Comparison of ENCODE assay signal across 11 cellular contexts in genomic region chr12:48184549-48184922, GRCh38. TPM values are rescaled to one million over a fixed set of nuclear protein-coding genes. Genes with fewer than 3 reads are reported as not detected.
DNase-seq lines count a peak whose midpoint lies in the region; ATAC-seq, FAIRE-seq and TF ChIP-seq lines count a peak whose summit lies in the region.
"Had no signal": no experiment of that assay in that cellular context is flagged by ENCODE, and none has a peak within 500 bp of the region (broad histone marks: within the 10 kb centered on the region; RNA-seq: fewer than 3 reads in every experiment).

No MANE protein-coding gene starts in this region.

- no peak overlapping the region for H3K18ac ChIP-seq in H1 (ENCODE audit: extremely low read depth, low read length)

- CTCF ChIA-PET in A549 (lab: Yijun Ruan, JAX), result interaction anchor here (0.7 to 5.7 kb wide), 5 partner anchors 8 to 434 kb away, joined by 3 to 63 read pairs (median 5); partner anchors contain the start of gene ASB8
- CTCF ChIA-PET in H1 (lab: Charles Lee; ENCODE audit: partially characterized antibody), result interaction anchor here (0.6 to 6.5 kb wide), 6 partner anchors 14 to 434 kb away, joined by 3 to 63 read pairs (median 4); partner anchors contain the start of gene VDR

- no peak overlapping the region for H2BK20ac ChIP-seq in H1 (ENCODE audit: low read length)

- no peak overlapping the region for H4K5ac ChIP-seq in H1 (ENCODE audit: insufficient read length, low read depth, low read length)

- H3K36me3 ChIP-seq in HUES6 (ENCODE audit: control insufficient read depth, insufficient read depth, low read length) (no peaks in the 10 kb centered on the region), H1 (ENCODE audit: control insufficient read depth in 2 of 4, insufficient read depth in 4 of 4, low read length in 3 of 4) (no peaks in the 10 kb centered on the region), neuron (ENCODE audit: insufficient read depth, low read length) (no peaks in the 10 kb centered on the region)

- H3K27me3 ChIP-seq in HUES6 (ENCODE audit: control insufficient read depth, insufficient read depth, low read length) (peaks cover 98% of the 10 kb centered on the region), H1 (replicated peaks in 1 of 4; ENCODE audit: control insufficient read depth in 3 of 4, extremely low read depth in 1 of 4, insufficient read depth in 3 of 4, low read length in 3 of 4) (peaks cover 8 to 39% (median 25%) of the 10 kb centered on the region in 4 experiments), neuron (ENCODE audit: insufficient read depth, low read length) (no peaks in the 10 kb centered on the region)

- POLR2A ChIA-PET in A549 (lab: Yijun Ruan, JAX), result no interaction called here
- POLR2A ChIA-PET in H1 (lab: Charles Lee; ENCODE audit: partially characterized antibody), result interaction anchor here (0.6 to 1.5 kb wide), 7 partner anchors 11 to 224 kb away, joined by 3 to 8 read pairs (median 3); partner anchors contain the start of gene ASB8

- H4K20me1 ChIP-seq in H1 (replicated peaks in 1 of 2; ENCODE audit: control insufficient read depth in 1 of 2, insufficient read depth in 2 of 2, low read length in 2 of 2), result no peaks in the 10 kb centered on the region

- H2AK5ac ChIP-seq in H1 (ENCODE audit: low read depth, low read length), result no peak overlapping the region

- H4K8ac ChIP-seq in H1 (ENCODE audit: extremely low read depth, insufficient read depth, low read length), result 0 out of 2 replicates have a peak overlapping the region, but pooled peaks have one; percentile 9

- H3K27ac ChIP-seq in A549, result no peak overlapping the region
- H3K27ac ChIP-seq in HUES6 (ENCODE audit: low read depth, low read length), result no peak overlapping the region
- H3K27ac ChIP-seq in H1 (ENCODE audit: low read depth, low read length), result no peak overlapping the region

- H3K9ac ChIP-seq in HUES6 (ENCODE audit: low read length), result no peak overlapping the region
- no peak overlapping the region for H3K9ac ChIP-seq in H1 (replicated peaks in 1 of 4; ENCODE audit: extremely low read depth in 1 of 4, low read depth in 3 of 4, low read length in 3 of 4)

- no peak for TF ChIP-seq CTCF in A549 (IDR thresholded peaks at IDR 0.05)
- TF ChIP-seq CTCF in H1 (IDR thresholded peaks at IDR 0.05; ENCODE audit: control extremely low read depth in 1 of 3, insufficient read depth in 1 of 3, low read depth in 1 of 3, low read length in 3 of 3), result no peak

- H4K91ac ChIP-seq in H1 (replicated peaks; ENCODE audit: insufficient read length, low read length), result no peak overlapping the region

- no peak for DNase-seq in A549 (ENCODE audit: low read depth in 1 of 2, low spot score in 1 of 2)
- DNase-seq in H1 (ENCODE audit: low read depth in 1 of 2, low spot score in 2 of 2), result no peak
- no peak for DNase-seq in NCI-H146 (lab: John Stamatoyannopoulos, UW)
- DNase-seq in effector CD8-positive, alpha-beta T cell (lab: John Stamatoyannopoulos, UW), result no peak
- DNase-seq: DMS 273 treated with DMSO at 0.1 percent for 48 hours had no signal

- TF ChIP-seq RAD21 in A549 (conservative IDR thresholded peaks at IDR 0.05 in 1 of 2, IDR thresholded peaks at IDR 0.05 in 1 of 2) (no peak), H1 (IDR thresholded peaks at IDR 0.05 in 1 of 2, conservative IDR thresholded peaks at IDR 0.05 in 1 of 2; ENCODE audit: low read depth in 2 of 2, low read length in 2 of 2) (no peak)

- no peak overlapping the region for H3K14ac ChIP-seq in H1 (ENCODE audit: insufficient read length)

- no peak overlapping the region for H3K23ac ChIP-seq in H1 (ENCODE audit: insufficient read length)

- no peak overlapping the region for H3K56ac ChIP-seq in H1 (replicated peaks; ENCODE audit: insufficient read length, low read depth, low read length)

- H2AFZ ChIP-seq in H1 (ENCODE audit: low read length) (peak overlapping the region; percentile 96; the same call in 1 of the 2 replicates), neuron (ENCODE audit: low read depth, low read length) (peak overlapping the region; percentile 75)

- H3K23me2 ChIP-seq in H1 (ENCODE audit: low read depth, low read length), result peaks cover 14% of the 10 kb centered on the region; the same call in 1 of the 2 replicates

- H3K9me3 ChIP-seq in A549 (no peaks in the 10 kb centered on the region), HUES6 (ENCODE audit: control insufficient read depth, insufficient read depth, low read depth, low read length) (no peaks in the 10 kb centered on the region), H1 (ENCODE audit: insufficient read depth in 2 of 2, low read depth in 1 of 2, low read length in 1 of 2) (no peaks in the 10 kb centered on the region; a peak in 1 of 4 replicates), neuron (ENCODE audit: low read length) (no peaks in the 10 kb centered on the region)

- ATAC-seq in A549 (no peak), GM19463 (IDR thresholded peaks at IDR 0.05; ENCODE audit: unreplicated experiment) (no peak), GM21576 (IDR thresholded peaks at IDR 0.05; ENCODE audit: unreplicated experiment) (no peak)

- peak overlapping the region; percentile 81; the same call in 2 of the 3 replicates for H3K4me2 ChIP-seq in A549
- peak overlapping the region; percentile 94 to 97 for H3K4me2 ChIP-seq in H1 (ENCODE audit: insufficient read depth in 1 of 2, low read depth in 2 of 2, low read length in 2 of 2)

- WGBS in A549 (ENCODE audit: missing lambda C conversion rate), result 91% methylated on average over 14 of the region's 20 CpGs
- WGBS in H1 (ENCODE audit: extremely low coverage in 1 of 2, insufficient coverage in 1 of 2, insufficient read length in 1 of 2, insufficient replicate concordance in 2 of 2, low coverage in 1 of 2, low lambda C conversion rate in 2 of 2, missing lambda C conversion rate in 1 of 2), 2 experiments, result 1% methylated on average over 17 of the region's 20 CpGs; no CpG with 5 or more reads in 1 of the 2 experiments

- no peak overlapping the region for H3K4ac ChIP-seq in H1 (replicated peaks; ENCODE audit: insufficient read length, low read depth, low read length)

- no peak overlapping the region for H2BK15ac ChIP-seq in H1 (ENCODE audit: low read length)

- no peaks in the 10 kb centered on the region for H3K79me1 ChIP-seq in H1 (ENCODE audit: low read depth, low read length)

- H3K4me3 ChIP-seq in A549 (no peak overlapping the region), HUES6 (ENCODE audit: low read depth, low read length) (peak overlapping the region; percentile 74), H1 (ENCODE audit: extremely low read depth in 1 of 4, insufficient read depth in 2 of 4, low read depth in 3 of 4, low read length in 4 of 4) (peak overlapping the region; percentile 35 to 80 (median 72)), neuron (ENCODE audit: low read length) (peak overlapping the region; percentile 70)

- H3K4me1 ChIP-seq in A549 (peaks cover 7% of the 10 kb centered on the region; the same call in 2 of the 3 replicates), HUES6 (ENCODE audit: control insufficient read depth, insufficient read depth, low read length) (0 out of 2 replicates have a peak, but pooled peaks cover 7% of the 10 kb centered on the region), H1 (replicated peaks in 1 of 4; ENCODE audit: control insufficient read depth in 3 of 4, insufficient read depth in 4 of 4, low read length in 3 of 4) (peaks cover 6 to 20% (median 11%) of the 10 kb centered on the region in 4 experiments; a peak in 6 of 7 replicates), neuron (ENCODE audit: insufficient read depth, low read length) (peaks cover 47% of the 10 kb centered on the region)

- TF ChIP-seq POLR2A in A549 (IDR thresholded peaks at IDR 0.05; ENCODE audit: low read length), result no peak
- no peak for TF ChIP-seq POLR2A in H1 (IDR thresholded peaks at IDR 0.05; ENCODE audit: control extremely low read depth in 1 of 2, low read depth in 2 of 2, low read length in 2 of 2)

- FAIRE-seq in A549 (lab: Jason Lieb, UNC) (no peak), H1 (lab: Jason Lieb, UNC) (no peak)

- no peak overlapping the region for H2BK5ac ChIP-seq in H1 (ENCODE audit: low read depth, low read length)

- TF ChIP-seq EP300 in A549 (IDR thresholded peaks at IDR 0.05) (no peak), H1 (IDR thresholded peaks at IDR 0.05; ENCODE audit: borderline replicate concordance in 1 of 2, low read depth in 2 of 2, low read length in 2 of 2) (no peak)

- H2BK120ac ChIP-seq in H1 (replicated peaks; ENCODE audit: low read depth, low read length), result no peak overlapping the region

- H3K79me2 ChIP-seq in H1 (ENCODE audit: control insufficient read depth in 1 of 2, insufficient read depth in 2 of 2, low read length in 2 of 2), result no peaks in the 10 kb centered on the region

- H2BK12ac ChIP-seq in H1 (ENCODE audit: low read depth, low read length), result no peak overlapping the region

RNA-seq across cellular contexts. Expression of gene CCDC184, which starts 1.1 kb away (rescaled TPM):
- 2.4 and 2.7 TPM in 2 replicates for polyA plus RNA-seq in A549 (2011; rRNA removed)
- 2.8 and 3.0 TPM in 2 replicates for polyA plus RNA-seq in A549 (2012; cell fraction: cytosol; rRNA removed)
- 2.4 and 2.7 TPM in 2 replicates for polyA plus RNA-seq in A549 (2012; cell fraction: nucleus; rRNA removed)
- polyA plus RNA-seq in A549 (2017; fragmentation: RNase III; extraction: RNeasy Plus Mini Kit Qiagen cat#74134 plus additional on column Dnase treatment), result 1.2 to 1.6 TPM (median 1.5 TPM) in 3 replicates
- 1.8 TPM in 2 replicates for polyA minus RNA-seq in A549 (2011; rRNA and poly(A)+ RNA removed)
- 2.2 and 2.5 TPM in 2 replicates for total RNA-seq in H1 (2021; fragmentation: NEBNext Ultra II Directional; extraction: Animal tissue kit (Norgen Biotek cat#: 25700))
- 3.0 and 3.1 TPM in 2 replicates for polyA plus RNA-seq in H1 (2011; rRNA removed)
- 2.6 TPM for polyA plus RNA-seq in H1 (2011; cell fraction: cytosol; rRNA removed)
- polyA plus RNA-seq in H1 (2011; cell fraction: nucleus; rRNA removed), result 1.2 TPM
- 1.8 to 2.7 TPM (median 2.3 TPM) in 4 replicates for polyA plus RNA-seq in H1 (2012, experiment 1 of 2)
- polyA plus RNA-seq in H1 (2012, experiment 2 of 2), result 3.7 TPM
- 1.4 TPM for polyA plus RNA-seq in H1 (2013, experiment 1 of 2)
- polyA plus RNA-seq in H1 (2013, experiment 2 of 2), result 1.4 TPM
- polyA minus RNA-seq in H1 (2011; rRNA and poly(A)+ RNA removed), result 1.6 and 1.7 TPM in 2 replicates
- polyA minus RNA-seq in H1 (2011; cell fraction: cytosol; rRNA and poly(A)+ RNA removed), result 1.1 TPM
- polyA minus RNA-seq in H1 (2011; cell fraction: nucleus; rRNA and poly(A)+ RNA removed), result 1.4 TPM

RNA-seq across cellular contexts. Expression of gene OR10AD1, which starts 18.6 kb away (rescaled TPM):
- polyA plus RNA-seq in A549 (2011; rRNA removed) (not detected in 2 replicates), A549 (2017; fragmentation: RNase III; extraction: RNeasy Plus Mini Kit Qiagen cat#74134 plus additional on column Dnase treatment) (not detected in 3 replicates), H1 (2011; rRNA removed) (not detected in 2 replicates)
- not detected in 2 replicates for polyA plus RNA-seq in A549 (2012; cell fraction: cytosol; rRNA removed)
- polyA plus RNA-seq in A549 (2012; cell fraction: nucleus; rRNA removed), result not detected in 2 replicates
- not detected in 2 replicates for polyA minus RNA-seq in A549 (2011; rRNA and poly(A)+ RNA removed)
- not detected in 2 replicates for total RNA-seq in H1 (2021; fragmentation: NEBNext Ultra II Directional; extraction: Animal tissue kit (Norgen Biotek cat#: 25700))
- not detected for polyA plus RNA-seq in H1 (2011; cell fraction: cytosol; rRNA removed)
- not detected for polyA plus RNA-seq in H1 (2011; cell fraction: nucleus; rRNA removed)
- polyA plus RNA-seq in H1 (2012, experiment 1 of 2), result 0.13 TPM in 1 of 4 replicates, not detected in the others
- not detected for polyA plus RNA-seq in H1 (2012, experiment 2 of 2)
- not detected for polyA plus RNA-seq in H1 (2013, experiment 1 of 2)
- polyA plus RNA-seq in H1 (2013, experiment 2 of 2), result not detected
- polyA minus RNA-seq in H1 (2011; rRNA and poly(A)+ RNA removed), result not detected in 2 replicates
- polyA minus RNA-seq in H1 (2011; cell fraction: cytosol; rRNA and poly(A)+ RNA removed), result not detected
- polyA minus RNA-seq in H1 (2011; cell fraction: nucleus; rRNA and poly(A)+ RNA removed), result not detected
- total RNA-seq: M059J, pulmonary artery endothelial cell had no signal

RNA-seq across cellular contexts. Expression of gene ASB8, which starts 27.2 kb away (rescaled TPM):
- polyA plus RNA-seq in A549 (2011; rRNA removed) (25.6 and 33.1 TPM in 2 replicates), A549 (2017; fragmentation: RNase III; extraction: RNeasy Plus Mini Kit Qiagen cat#74134 plus additional on column Dnase treatment) (16.2 to 19.1 TPM (median 17.8 TPM) in 3 replicates), H1 (2011; rRNA removed) (3.8 and 4.2 TPM in 2 replicates)
- polyA plus RNA-seq in A549 (2012; cell fraction: cytosol; rRNA removed), result 10.7 and 14.4 TPM in 2 replicates
- 5.8 and 7.9 TPM in 2 replicates for polyA plus RNA-seq in A549 (2012; cell fraction: nucleus; rRNA removed)
- 30.3 and 37.6 TPM in 2 replicates for polyA minus RNA-seq in A549 (2011; rRNA and poly(A)+ RNA removed)
- 8.1 and 8.3 TPM in 2 replicates for total RNA-seq in H1 (2021; fragmentation: NEBNext Ultra II Directional; extraction: Animal tissue kit (Norgen Biotek cat#: 25700))
- polyA plus RNA-seq in H1 (2011; cell fraction: cytosol; rRNA removed), result 7.7 TPM
- 5.0 TPM for polyA plus RNA-seq in H1 (2011; cell fraction: nucleus; rRNA removed)
- 7.5 to 10.4 TPM (median 8.3 TPM) in 4 replicates for polyA plus RNA-seq in H1 (2012, experiment 1 of 2)
- polyA plus RNA-seq in H1 (2012, experiment 2 of 2), result 5.9 TPM
- 4.8 TPM for polyA plus RNA-seq in H1 (2013, experiment 1 of 2)
- 4.6 TPM for polyA plus RNA-seq in H1 (2013, experiment 2 of 2)
- polyA minus RNA-seq in H1 (2011; rRNA and poly(A)+ RNA removed), result 12.5 and 15.9 TPM in 2 replicates
- polyA minus RNA-seq in H1 (2011; cell fraction: cytosol; rRNA and poly(A)+ RNA removed), result 3.4 TPM
- polyA minus RNA-seq in H1 (2011; cell fraction: nucleus; rRNA and poly(A)+ RNA removed), result 7.7 TPM
